Comparison of ENCODE assay signal across 1 cellular context in genomic region chr2:105521176-105521575, GRCh38.
TF ChIP-seq lines count a peak whose summit lies in the region.

No MANE protein-coding gene starts in this region.

TF ChIP-seq in K562, 482 proteins besides CTCF, POLR2A, EP300 and RAD21 (continued from another document and continues in another):
- no peak; the same call in 1 of the 2 replicates for TF ChIP-seq NKRF (IDR thresholded peaks at IDR 0.05; ENCODE audit: borderline replicate concordance)
- TF ChIP-seq ZNF444 (CRISPR knock-in tag; IDR thresholded peaks at IDR 0.05): no peak
- no peak for TF ChIP-seq HNRNPL (IDR thresholded peaks at IDR 0.05; ENCODE audit: low read depth, low read length)
- no peak for TF ChIP-seq RFX7 (CRISPR knock-in tag; IDR thresholded peaks at IDR 0.05)
- no peak for TF ChIP-seq ETS2 (tag; IDR thresholded peaks at IDR 0.05; ENCODE audit: borderline replicate concordance, poor library complexity, severe bottlenecking)
- 0 out of 4 replicates have a peak, but pooled peaks of 1 of the 2 experiments have one; percentile 11 for TF ChIP-seq TRIM24 (IDR thresholded peaks at IDR 0.05)
- no peak for TF ChIP-seq ZBTB9 (CRISPR knock-in tag; IDR thresholded peaks at IDR 0.05)
- TF ChIP-seq EWSR1 (IDR thresholded peaks at IDR 0.05; ENCODE audit: borderline replicate concordance, low read depth, partially characterized antibody): no peak
- peak; percentile 76 for TF ChIP-seq SMC3 (conservative IDR thresholded peaks at IDR 0.05; ENCODE audit: insufficient read depth, low read depth, low read length)
- no peak for TF ChIP-seq CREM (IDR thresholded peaks at IDR 0.05; ENCODE audit: low read depth)
- TF ChIP-seq ZNF511 (CRISPR knock-in tag; IDR thresholded peaks at IDR 0.05): no peak
- TF ChIP-seq HDAC1 (IDR thresholded peaks at IDR 0.05): no peak
- no peak for TF ChIP-seq ZNF778 (CRISPR knock-in tag; IDR thresholded peaks at IDR 0.05)
- TF ChIP-seq BRF1 (IDR thresholded peaks at IDR 0.05; ENCODE audit: borderline replicate concordance, extremely low read depth, insufficient read length): no peak
- TF ChIP-seq ZNF324 (CRISPR knock-in tag; IDR thresholded peaks at IDR 0.05): no peak
- TF ChIP-seq NBN (IDR thresholded peaks at IDR 0.05; ENCODE audit: low read depth): 0 out of 2 replicates have a peak, but pooled peaks have one; percentile 36
- TF ChIP-seq POLR2AphosphoS2 (IDR thresholded peaks at IDR 0.05; ENCODE audit: low read length): no peak
- no peak for TF ChIP-seq SMAD4 (CRISPR knock-in tag; conservative IDR thresholded peaks at IDR 0.05)
- TF ChIP-seq YY1 (IDR thresholded peaks at IDR 0.05; ENCODE audit: borderline replicate concordance in 1 of 3, control insufficient read depth in 1 of 3, extremely low read depth in 1 of 3, insufficient read depth in 3 of 3, insufficient read length in 1 of 3, insufficient replicate concordance in 2 of 3, low read depth in 1 of 3, low read length in 2 of 3): no peak
- no peak for TF ChIP-seq ZNF12 (CRISPR knock-in tag; IDR thresholded peaks at IDR 0.05)
- TF ChIP-seq PML (IDR thresholded peaks at IDR 0.05; ENCODE audit: low read length): no peak
- TF ChIP-seq HDGF (IDR thresholded peaks at IDR 0.05): no peak
- TF ChIP-seq PRDM10 (IDR thresholded peaks at IDR 0.05; ENCODE audit: partially characterized antibody): no peak
- no peak for TF ChIP-seq ZNF146 (CRISPR knock-in tag; IDR thresholded peaks at IDR 0.05; ENCODE audit: unreplicated experiment)
- TF ChIP-seq E2F5 (CRISPR knock-in tag; IDR thresholded peaks at IDR 0.05): no peak
- TF ChIP-seq FOS (IDR thresholded peaks at IDR 0.05; ENCODE audit: extremely low read depth, insufficient read length): no peak
- no peak for TF ChIP-seq REST (CRISPR knock-in tag; IDR thresholded peaks at IDR 0.05; ENCODE audit: low read depth)
- TF ChIP-seq POLR2G (IDR thresholded peaks at IDR 0.05; ENCODE audit: low read depth, low read length): no peak
- TF ChIP-seq STAT5A (IDR thresholded peaks at IDR 0.05; ENCODE audit: borderline replicate concordance, low read length): no peak
- TF ChIP-seq TEAD1 (CRISPR knock-in tag; IDR thresholded peaks at IDR 0.05): no peak
- no peak for TF ChIP-seq IRF1 (CRISPR knock-in tag; IDR thresholded peaks at IDR 0.05; ENCODE audit: borderline replicate concordance)
- no peak for TF ChIP-seq AFF4 (CRISPR knock-in tag; IDR thresholded peaks at IDR 0.05)
- no peak for TF ChIP-seq SFPQ (IDR thresholded peaks at IDR 0.05; ENCODE audit: low read depth, low read length)
- TF ChIP-seq MCM7 (IDR thresholded peaks at IDR 0.05): no peak
- TF ChIP-seq FOXP1 (CRISPR knock-in tag; IDR thresholded peaks at IDR 0.05): no peak
- TF ChIP-seq ZNF589 (CRISPR knock-in tag; IDR thresholded peaks at IDR 0.05; ENCODE audit: low read depth): no peak
- TF ChIP-seq TFAM (CRISPR knock-in tag; conservative IDR thresholded peaks at IDR 0.05): no peak
- TF ChIP-seq CBX8 (IDR thresholded peaks at IDR 0.05; ENCODE audit: borderline replicate concordance, extremely low read depth, low read depth, low read length, poor library complexity, severe bottlenecking): no peak
- TF ChIP-seq ZNF41 (CRISPR knock-in tag; conservative IDR thresholded peaks at IDR 0.05): no peak
- no peak for TF ChIP-seq KDM2B (CRISPR knock-in tag; IDR thresholded peaks at IDR 0.05)
- 0 out of 2 replicates have a peak, but pooled peaks have one; percentile 14 for TF ChIP-seq L3MBTL2 (IDR thresholded peaks at IDR 0.05)
- TF ChIP-seq CREB3L1 (IDR thresholded peaks at IDR 0.05; ENCODE audit: borderline replicate concordance, low read depth): no peak
